ENCODE assay signal across 1 cellular context in genomic region chr16:100989-101388, GRCh38.
TF ChIP-seq lines count a peak whose summit lies in the region.

No MANE protein-coding gene starts in this region.

TF ChIP-seq in H1, 55 proteins besides CTCF, POLR2A, EP300 and RAD21:
- TF ChIP-seq CREB1 (IDR thresholded peaks at IDR 0.05) (no peak), MAX (IDR thresholded peaks at IDR 0.05) (no peak), CHD1 (IDR thresholded peaks at IDR 0.05; ENCODE audit: low read depth, low read length) (no peak), SIN3A (conservative IDR thresholded peaks at IDR 0.05 in 1 of 2, IDR thresholded peaks at IDR 0.05 in 1 of 2; ENCODE audit: low read depth in 1 of 2, low read length in 2 of 2) (no peak), MAFK (IDR thresholded peaks at IDR 0.05; ENCODE audit: low read depth, low read length) (no peak), KDM4A (IDR thresholded peaks at IDR 0.05; ENCODE audit: low read depth, low read length, severe bottlenecking) (no peak), ZNF274 (IDR thresholded peaks at IDR 0.05; ENCODE audit: borderline replicate concordance, extremely low read depth, low read length) (no peak), USF2 (IDR thresholded peaks at IDR 0.05; ENCODE audit: low read length) (no peak), SAP30 (IDR thresholded peaks at IDR 0.05; ENCODE audit: insufficient read depth, insufficient replicate concordance, low read length) (no peak), NANOG (IDR thresholded peaks at IDR 0.05; ENCODE audit: insufficient read depth, low read depth, low read length, poor library complexity, severe bottlenecking) (no peak)
